In genomic region chr7:131087756-131088658, GRCh38 we compare ENCODE assay signal across 19 cellular contexts.
A peak's percentile ranks its signal among the peaks of the same experiment; 100 is the strongest.
DNase-seq lines count a peak whose midpoint lies in the region; ATAC-seq, FAIRE-seq and TF ChIP-seq lines count a peak whose summit lies in the region.
"Had no signal": no experiment of that assay in that cellular context is flagged by ENCODE, and none has a peak within 500 bp of the region (broad histone marks: within the 10 kb centered on the region; RNA-seq: fewer than 3 reads in every experiment).

No MANE protein-coding gene starts in this region.

- H4K8ac ChIP-seq in H1 (ENCODE audit: extremely low read depth, insufficient read depth, low read length), result no peak overlapping the region

- H3K27me3 ChIP-seq in left ventricle myocardium inferior (ENCODE audit: low read depth) (no peaks in the 10 kb centered on the region), H1 (replicated peaks in 1 of 4; ENCODE audit: control insufficient read depth in 3 of 4, extremely low read depth in 1 of 4, insufficient read depth in 3 of 4, low read length in 3 of 4) (no peaks in the 10 kb centered on the region)
- H3K27me3 ChIP-seq: cardiac muscle cell, uterus had no signal

- no peak overlapping the region for H2AK5ac ChIP-seq in H1 (ENCODE audit: low read depth, low read length)

- no peak for TF ChIP-seq POLR2A in H1 (IDR thresholded peaks at IDR 0.05; ENCODE audit: control extremely low read depth in 1 of 2, low read depth in 2 of 2, low read length in 2 of 2)

- H3K27ac ChIP-seq in left ventricle myocardium inferior (replicated peaks), result no peak overlapping the region
- no peak overlapping the region for H3K27ac ChIP-seq in H1 (ENCODE audit: low read depth, low read length)
- H3K27ac ChIP-seq: cardiac muscle cell, uterus had no signal

- POLR2A ChIA-PET in H1 (lab: Charles Lee; ENCODE audit: partially characterized antibody), result interaction anchor here (1.1 kb wide), 1 partner anchor 22 kb away, joined by 3 read pairs; no protein-coding TSS in a partner anchor

- no peak for TF ChIP-seq EP300 in H1 (IDR thresholded peaks at IDR 0.05; ENCODE audit: borderline replicate concordance in 1 of 2, low read depth in 2 of 2, low read length in 2 of 2)

- no peak overlapping the region for H3K56ac ChIP-seq in H1 (replicated peaks; ENCODE audit: insufficient read length, low read depth, low read length)

- ATAC-seq in Right ventricle myocardium superior (ENCODE audit: poor library complexity), result peak; percentile 33
- ATAC-seq in naive B cell (ENCODE audit: low read depth in 2 of 2), result no peak
- no peak for ATAC-seq in GM21619 (IDR thresholded peaks at IDR 0.05; ENCODE audit: unreplicated experiment)
- ATAC-seq in stimulated activated memory B cell treated with anti-CD40 and anti-IgM and Interleukin-4, amounts not matched to agents 10 μg/mL and 1 μg/mL and 100 μg/mL, for 72 hours, result no peak
- no peak for ATAC-seq in GM18909 (IDR thresholded peaks at IDR 0.05; ENCODE audit: poor library complexity, unreplicated experiment)

- no peak overlapping the region for H2BK15ac ChIP-seq in H1 (ENCODE audit: low read length)

- H2BK120ac ChIP-seq in H1 (replicated peaks; ENCODE audit: low read depth, low read length), result no peak overlapping the region

- no peak for FAIRE-seq in H1 (lab: Jason Lieb, UNC)
- FAIRE-seq: GM18507 had no signal

- H3K23me2 ChIP-seq in H1 (ENCODE audit: low read depth, low read length), result no peaks in the 10 kb centered on the region

- H4K91ac ChIP-seq in H1 (replicated peaks; ENCODE audit: insufficient read length, low read length), result no peak overlapping the region

- H2BK5ac ChIP-seq in H1 (ENCODE audit: low read depth, low read length), result no peak overlapping the region

- H3K27ac Mint-ChIP-seq in naive B cell, result peak overlapping the region in 2 of 6 donors; percentile 52 to 67
- H3K27ac Mint-ChIP-seq in stimulated activated memory B cell treated with anti-CD40 and anti-IgM and Interleukin-4, amounts not matched to agents 10 μg/mL and 1 μg/mL and 100 μg/mL, for 72 hours, result no peak overlapping the region
- H3K27ac Mint-ChIP-seq: activated T-helper 2 cell treated with anti-CD3 and anti-CD28 coated beads, Interferon-gamma antibody, Interleukin-2, Interleukin-4, amounts not matched to agents 10 μg/mL and 5 μg/mL and 100 μg/mL, durations not matched to agents 14 hours and 24 hours and 36 hours had no signal

- no peak overlapping the region for H2BK12ac ChIP-seq in H1 (ENCODE audit: low read depth, low read length)

- intact Hi-C loops in Right ventricle myocardium superior (cut with DNase I) (no loop called here), left ventricle myocardium inferior (cut with micrococcal nuclease) (no loop called here)

- no peak overlapping the region for H3K4me2 ChIP-seq in H1 (ENCODE audit: insufficient read depth in 1 of 2, low read depth in 2 of 2, low read length in 2 of 2)
- H3K4me2 ChIP-seq: SK-N-SH had no signal

- H3K79me1 ChIP-seq in H1 (ENCODE audit: low read depth, low read length), result peaks cover 3% of the 10 kb centered on the region; the same call in 1 of the 2 replicates

- peaks cover 66 to 88% (median 76%) of the 10 kb centered on the region in 3 donors for H3K4me1 Mint-ChIP-seq in naive B cell
- peaks cover 62% of the 10 kb centered on the region for H3K4me1 Mint-ChIP-seq in stimulated activated memory B cell treated with anti-CD40 and anti-IgM and Interleukin-4, amounts not matched to agents 10 μg/mL and 1 μg/mL and 100 μg/mL, for 72 hours

- no peak overlapping the region for H3K9ac ChIP-seq in H1 (replicated peaks in 1 of 4; ENCODE audit: extremely low read depth in 1 of 4, low read depth in 3 of 4, low read length in 3 of 4)
- H3K9ac ChIP-seq: SK-N-SH had no signal

- no peak overlapping the region for H3K23ac ChIP-seq in H1 (ENCODE audit: insufficient read length)

- CTCF ChIA-PET in H1 (lab: Charles Lee; ENCODE audit: partially characterized antibody), result interaction anchor here (0.7 to 1.9 kb wide), 6 partner anchors 14 to 193 kb away, joined by 3 to 9 read pairs (median 4); no protein-coding TSS in a partner anchor

- H3K9me3 ChIP-seq in left ventricle myocardium inferior (replicated peaks) (no peaks in the 10 kb centered on the region), H1 (ENCODE audit: insufficient read depth in 2 of 2, low read depth in 1 of 2, low read length in 1 of 2) (no peaks in the 10 kb centered on the region)
- H3K9me3 ChIP-seq: SK-N-SH, uterus had no signal

- H3K27me3 Mint-ChIP-seq in naive B cell, result no peaks in the 10 kb centered on the region
- no peaks in the 10 kb centered on the region for H3K27me3 Mint-ChIP-seq in stimulated activated memory B cell treated with anti-CD40 and anti-IgM and Interleukin-4, amounts not matched to agents 10 μg/mL and 1 μg/mL and 100 μg/mL, for 72 hours

- H3K4ac ChIP-seq in H1 (replicated peaks; ENCODE audit: insufficient read length, low read depth, low read length), result no peak overlapping the region

- no peak overlapping the region for H3K18ac ChIP-seq in H1 (ENCODE audit: extremely low read depth, low read length)

- H2BK20ac ChIP-seq in H1 (ENCODE audit: low read length), result no peak overlapping the region

- H3K36me3 ChIP-seq in left ventricle myocardium inferior (peaks cover 10% of the 10 kb centered on the region), H1 (ENCODE audit: control insufficient read depth in 2 of 4, insufficient read depth in 4 of 4, low read length in 3 of 4) (peaks cover 0 to 4% (median 0%) of the 10 kb centered on the region in 4 experiments; a peak in 3 of 8 replicates)
- H3K36me3 ChIP-seq: cardiac muscle cell, uterus had no signal

- no peak for TF ChIP-seq RAD21 in H1 (IDR thresholded peaks at IDR 0.05 in 1 of 2, conservative IDR thresholded peaks at IDR 0.05 in 1 of 2; ENCODE audit: low read depth in 2 of 2, low read length in 2 of 2)

- peaks cover 0 to 2% of the 10 kb centered on the region in 2 experiments for H4K20me1 ChIP-seq in H1 (replicated peaks in 1 of 2; ENCODE audit: control insufficient read depth in 1 of 2, insufficient read depth in 2 of 2, low read length in 2 of 2)

- peaks cover 10 to 18% of the 10 kb centered on the region in 2 donors for H3K36me3 Mint-ChIP-seq in naive B cell
- H3K36me3 Mint-ChIP-seq in stimulated activated memory B cell treated with anti-CD40 and anti-IgM and Interleukin-4, amounts not matched to agents 10 μg/mL and 1 μg/mL and 100 μg/mL, for 72 hours, result peaks cover 43% of the 10 kb centered on the region

- no peak overlapping the region for H3K14ac ChIP-seq in H1 (ENCODE audit: insufficient read length)

- H3K4me1 ChIP-seq in left ventricle myocardium inferior, result peaks cover 97% of the 10 kb centered on the region
- H3K4me1 ChIP-seq in H1 (replicated peaks in 1 of 4; ENCODE audit: control insufficient read depth in 3 of 4, insufficient read depth in 4 of 4, low read length in 3 of 4), result peaks cover 5 to 34% (median 18%) of the 10 kb centered on the region in 4 experiments

- H3K79me2 ChIP-seq in H1 (ENCODE audit: control insufficient read depth in 1 of 2, insufficient read depth in 2 of 2, low read length in 2 of 2), result peaks cover 0 to 61% of the 10 kb centered on the region in 2 experiments; a peak in 2 of 4 replicates

- peak overlapping the region in 7 of 8 donors; percentile 0 to 63 (median 40) for H3K4me3 Mint-ChIP-seq in naive B cell
- H3K4me3 Mint-ChIP-seq in stimulated activated memory B cell treated with anti-CD40 and anti-IgM and Interleukin-4, amounts not matched to agents 10 μg/mL and 1 μg/mL and 100 μg/mL, for 72 hours, result no peak overlapping the region

- H3K4me3 ChIP-seq in left ventricle myocardium inferior (no peak overlapping the region), H1 (ENCODE audit: extremely low read depth in 1 of 4, insufficient read depth in 2 of 4, low read depth in 3 of 4, low read length in 4 of 4) (no peak overlapping the region)
- H3K4me3 ChIP-seq: cardiac muscle cell, uterus had no signal

- no peaks in the 10 kb centered on the region for H3K9me3 Mint-ChIP-seq in naive B cell
- peaks cover 3% of the 10 kb centered on the region for H3K9me3 Mint-ChIP-seq in stimulated activated memory B cell treated with anti-CD40 and anti-IgM and Interleukin-4, amounts not matched to agents 10 μg/mL and 1 μg/mL and 100 μg/mL, for 72 hours
- H3K9me3 Mint-ChIP-seq: activated T-helper 2 cell treated with anti-CD3 and anti-CD28 coated beads, Interferon-gamma antibody, Interleukin-2, Interleukin-4, amounts not matched to agents 10 μg/mL and 5 μg/mL and 100 μg/mL, durations not matched to agents 14 hours and 24 hours and 36 hours had no signal

- TF ChIP-seq CTCF in left ventricle myocardium inferior (IDR thresholded peaks at IDR 0.05; ENCODE audit: borderline replicate concordance) (no peak), H1 (IDR thresholded peaks at IDR 0.05; ENCODE audit: control extremely low read depth in 1 of 3, insufficient read depth in 1 of 3, low read depth in 1 of 3, low read length in 3 of 3) (no peak)

- DNase-seq in Right ventricle myocardium superior (no peak), left ventricle myocardium inferior (no peak), H1 (ENCODE audit: low read depth in 1 of 2, low spot score in 2 of 2) (no peak), naive B cell (no peak), CD1c-positive myeloid dendritic cell (ENCODE audit: extremely low spot score) (no peak)
- DNase-seq: erythroblast; KG1; NCI-H2029; NCI-H446; SK-N-SH; stimulated activated CD4-positive, alpha-beta T cell treated with anti-CD3 and anti-CD28 coated beads, Interleukin-4, amount 100 ng/mL, for 24 hours; T-helper 9 cell; uterus had no signal

- no peak overlapping the region for H2AFZ ChIP-seq in H1 (ENCODE audit: low read length)

- 83% methylated on average over 8 of the region's 8 CpGs; no CpG with 5 or more reads in 1 of the 2 experiments for WGBS in H1 (ENCODE audit: extremely low coverage in 1 of 2, insufficient coverage in 1 of 2, insufficient read length in 1 of 2, insufficient replicate concordance in 2 of 2, low coverage in 1 of 2, low lambda C conversion rate in 2 of 2, missing lambda C conversion rate in 1 of 2), 2 experiments

- H4K5ac ChIP-seq in H1 (ENCODE audit: insufficient read length, low read depth, low read length), result no peak overlapping the region

TF ChIP-seq in H1, 55 proteins besides CTCF, POLR2A, EP300 and RAD21:
- TF ChIP-seq KDM4A (IDR thresholded peaks at IDR 0.05; ENCODE audit: low read depth, low read length, severe bottlenecking) (no peak), TEAD4 (IDR thresholded peaks at IDR 0.05; ENCODE audit: low read depth, low read length) (peak; percentile 79)
TF ChIP-seq in H1: peak in this region for 1.
